Comparison of ENCODE assay signal across 1 cellular context in genomic region chr2:215397632-215398341, GRCh38.
TF ChIP-seq lines count a peak whose summit lies in the region.

No MANE protein-coding gene starts in this region.

TF ChIP-seq in GM23338, 12 proteins besides CTCF, POLR2A, EP300 and RAD21:
- no peak for TF ChIP-seq ZNF462 (CRISPR knock-in tag; IDR thresholded peaks at IDR 0.05)
- TF ChIP-seq REST (IDR thresholded peaks at IDR 0.05; ENCODE audit: unreplicated experiment), result no peak
- TF ChIP-seq EZH2phosphoT487 (IDR thresholded peaks at IDR 0.05; ENCODE audit: unreplicated experiment), result no peak
- TF ChIP-seq NANOG (IDR thresholded peaks at IDR 0.05; ENCODE audit: borderline replicate concordance), result 0 out of 2 replicates have a peak, but pooled peaks have one; percentile 25
- TF ChIP-seq JUNB (IDR thresholded peaks at IDR 0.05; ENCODE audit: unreplicated experiment), result no peak
- no peak for TF ChIP-seq EZH2 (IDR thresholded peaks at IDR 0.05; ENCODE audit: low read depth, unreplicated experiment)
- TF ChIP-seq STAT1 (IDR thresholded peaks at IDR 0.05; ENCODE audit: unreplicated experiment), result no peak
- TF ChIP-seq ETS1 (IDR thresholded peaks at IDR 0.05), result no peak
- TF ChIP-seq POLR2AphosphoS5 (IDR thresholded peaks at IDR 0.05; ENCODE audit: low read depth), result no peak
